1 cellular context compared by ENCODE assay signal in genomic region chr12:43307126-43307525, GRCh38.
TF ChIP-seq lines count a peak whose summit lies in the region.

No MANE protein-coding gene starts in this region.

TF ChIP-seq in A549, 52 proteins besides CTCF, POLR2A, EP300 and RAD21 (continued from another document):
- TF ChIP-seq, protein P1, sequence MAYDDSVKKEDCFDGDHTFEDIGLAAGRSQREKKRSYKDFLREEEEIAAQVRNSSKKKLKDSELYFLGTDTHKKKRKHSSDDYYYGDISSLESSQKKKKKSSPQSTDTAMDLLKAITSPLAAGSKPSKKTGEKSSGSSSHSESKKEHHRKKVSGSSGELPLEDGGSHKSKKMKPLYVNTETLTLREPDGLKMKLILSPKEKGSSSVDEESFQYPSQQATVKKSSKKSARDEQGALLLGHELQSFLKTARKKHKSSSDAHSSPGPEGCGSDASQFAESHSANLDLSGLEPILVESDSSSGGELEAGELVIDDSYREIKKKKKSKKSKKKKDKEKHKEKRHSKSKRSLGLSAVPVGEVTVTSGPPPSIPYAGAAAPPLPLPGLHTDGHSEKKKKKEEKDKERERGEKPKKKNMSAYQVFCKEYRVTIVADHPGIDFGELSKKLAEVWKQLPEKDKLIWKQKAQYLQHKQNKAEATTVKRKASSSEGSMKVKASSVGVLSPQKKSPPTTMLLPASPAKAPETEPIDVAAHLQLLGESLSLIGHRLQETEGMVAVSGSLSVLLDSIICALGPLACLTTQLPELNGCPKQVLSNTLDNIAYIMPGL (CRISPR knock-in tag; IDR thresholded peaks at IDR 0.05; ENCODE audit: borderline replicate concordance), result no peak
- no peak for TF ChIP-seq PBX3 (IDR thresholded peaks at IDR 0.05)
- TF ChIP-seq ZC3H11A (IDR thresholded peaks at IDR 0.05), result no peak
- TF ChIP-seq CEBPB (IDR thresholded peaks at IDR 0.05), result no peak
- TF ChIP-seq CHD2 (IDR thresholded peaks at IDR 0.05; ENCODE audit: low read length, partially characterized antibody), result no peak
- no peak for TF ChIP-seq HEYL (CRISPR knock-in tag; IDR thresholded peaks at IDR 0.05)
- TF ChIP-seq ZNF302 (CRISPR knock-in tag; IDR thresholded peaks at IDR 0.05), result no peak
- no peak for TF ChIP-seq FOSL2 (IDR thresholded peaks at IDR 0.05)
- TF ChIP-seq FOSL2 (CRISPR knock-in tag; IDR thresholded peaks at IDR 0.05), result no peak
- no peak for TF ChIP-seq TFCP2L1 (CRISPR knock-in tag; IDR thresholded peaks at IDR 0.05)
- TF ChIP-seq NFE2L2 (conservative IDR thresholded peaks at IDR 0.05; ENCODE audit: low read length), result no peak
- TF ChIP-seq ELK1 (IDR thresholded peaks at IDR 0.05; ENCODE audit: low read depth, low read length), result no peak
- no peak for TF ChIP-seq EHMT2 (IDR thresholded peaks at IDR 0.05; ENCODE audit: low read depth)
